In the genomic region with DNA sequence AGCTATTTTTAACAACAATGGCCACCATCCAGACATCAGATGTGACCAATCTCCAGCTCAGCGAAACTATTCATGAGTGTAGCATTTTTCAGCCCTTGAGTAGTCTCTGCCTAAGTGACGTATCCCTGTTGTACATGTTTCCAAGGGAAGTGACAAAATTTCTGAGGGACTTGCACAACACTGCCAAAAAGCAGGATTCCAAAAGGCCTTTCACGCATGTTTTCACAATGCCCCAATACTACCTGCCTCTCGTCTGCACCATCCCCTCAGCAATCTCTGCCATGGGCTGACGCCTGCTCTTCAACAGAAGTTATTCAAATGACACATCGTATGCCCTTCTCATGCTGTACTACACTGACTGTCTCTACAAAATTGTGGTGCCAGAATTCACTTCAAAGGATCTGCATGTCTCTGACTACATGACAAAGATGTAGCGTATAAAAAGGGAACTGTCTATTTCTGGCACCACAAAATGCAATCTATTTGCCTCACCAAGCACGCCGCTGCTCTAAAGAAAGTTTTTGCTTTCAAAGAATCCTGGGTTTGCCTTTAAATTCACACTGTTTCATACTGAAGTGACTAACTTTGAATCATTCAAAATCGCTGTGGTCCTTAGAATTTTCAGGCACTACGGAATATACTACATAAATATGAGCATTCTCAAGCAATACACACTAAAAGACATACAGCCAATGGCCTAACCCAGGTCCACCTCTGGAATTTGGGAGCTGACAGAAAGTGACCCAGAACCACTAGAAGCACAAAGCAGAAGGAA, we compare ENCODE assay signal across 8 cellular contexts. TPM values are rescaled to one million over a fixed set of nuclear protein-coding genes. Genes with fewer than 3 reads are reported as not detected.
DNase-seq lines count a peak whose midpoint lies in the region; ATAC-seq, FAIRE-seq and TF ChIP-seq lines count a peak whose summit lies in the region.

No MANE protein-coding gene starts in this region.

- H2AFZ ChIP-seq in PC-9 = no peak overlapping the region

- intact Hi-C loops in PC-9 (cut with micrococcal nuclease; ENCODE audit: unreplicated experiment) = no loop called here

- CTCF ChIA-PET in PC-9 (lab: Charles Lee) = no interaction called here
- CTCF ChIA-PET in activated CD8-positive, alpha-beta memory T cell treated with anti-CD3 and anti-CD28 coated beads, Interleukin-2, amount 10 ng/mL, durations not matched to agents 7 days and 5 days (lab: Charles Lee) = no interaction called here

- peak; percentile 91 for DNase-seq in ELR (ENCODE audit: low read depth)
- DNase-seq in PC-9 = no peak
- DNase-seq in epithelial cell of prostate (ENCODE audit: low read depth, low spot score) = no peak
- DNase-seq in omental fat pad (ENCODE audit: low spot score) = no peak
- DNase-seq in D721Med (ENCODE audit: insufficient read length, low spot score) = no peak
- no peak for DNase-seq in activated CD8-positive, alpha-beta memory T cell treated with anti-CD3 and anti-CD28 coated beads, Interleukin-2, amount 10 ng/mL, durations not matched to agents 7 days and 5 days
- DNase-seq in NCI-H2171 treated with DMSO at 0.1 percent for 48 hours (lab: John Stamatoyannopoulos, UW) = no peak

- H3K36me3 ChIP-seq in PC-9 (ENCODE audit: low read depth) = no peaks in the 10 kb centered on the region

- peaks cover 26% of the 10 kb centered on the region for H3K36me3 Mint-ChIP-seq in activated CD8-positive, alpha-beta memory T cell treated with anti-CD3 and anti-CD28 coated beads, Interleukin-2, amount 10 ng/mL, durations not matched to agents 7 days and 5 days

- H3K9me3 ChIP-seq in PC-9 (ENCODE audit: insufficient read depth, low read depth) = no peaks in the 10 kb centered on the region

- H3K27me3 ChIP-seq in PC-9 (ENCODE audit: insufficient read depth, low read depth) = no peaks in the 10 kb centered on the region

- ATAC-seq in omental fat pad (ENCODE audit: low FRiP score) (peak; percentile 65), HG02973 (IDR thresholded peaks at IDR 0.05; ENCODE audit: unreplicated experiment) (no peak)
- ATAC-seq in activated CD8-positive, alpha-beta memory T cell treated with anti-CD3 and anti-CD28 coated beads, Interleukin-2, amount 10 ng/mL, durations not matched to agents 7 days and 5 days = no peak

- no peaks in the 10 kb centered on the region; the same call in 1 of the 2 replicates for H4K20me1 ChIP-seq in PC-9 (ENCODE audit: insufficient read depth)

- peaks cover 59% of the 10 kb centered on the region for H3K79me2 ChIP-seq in PC-9 (ENCODE audit: low read depth)

- POLR2A ChIA-PET in PC-9 (lab: Charles Lee; ENCODE audit: unreplicated experiment) = no interaction called here

- H3K4me1 ChIP-seq in PC-9 (replicated peaks; ENCODE audit: insufficient read depth) = peaks cover 15% of the 10 kb centered on the region

- H3K4me1 Mint-ChIP-seq in activated CD8-positive, alpha-beta memory T cell treated with anti-CD3 and anti-CD28 coated beads, Interleukin-2, amount 10 ng/mL, durations not matched to agents 7 days and 5 days = peaks cover 22% of the 10 kb centered on the region

- H3K27ac ChIP-seq in PC-9 (no peak overlapping the region), epithelial cell of prostate (peak overlapping the region; percentile 72)

- H3K9me3 Mint-ChIP-seq in activated CD8-positive, alpha-beta memory T cell treated with anti-CD3 and anti-CD28 coated beads, Interleukin-2, amount 10 ng/mL, durations not matched to agents 7 days and 5 days (ENCODE audit: low read depth) = peaks cover 3% of the 10 kb centered on the region

- H3F3A ChIP-seq in PC-9 (ENCODE audit: insufficient read depth, low read depth) = 0 out of 2 replicates have a peak, but pooled peaks cover 12% of the 10 kb centered on the region

- no peak for FAIRE-seq in D721Med (lab: Jason Lieb, UNC)

- H3K4me2 ChIP-seq in PC-9 = 0 out of 2 replicates have a peak overlapping the region, but pooled peaks have one; percentile 29

- H3K9me2 ChIP-seq in PC-9 (ENCODE audit: insufficient read depth) = no peaks in the 10 kb centered on the region

- BruUV-seq in PC-9 (replicated peaks; lab: Mats Ljungman, UMichigan) = no TSS peak

- H3K4me3 ChIP-seq in PC-9 = no peak overlapping the region

- H3K4me3 Mint-ChIP-seq in activated CD8-positive, alpha-beta memory T cell treated with anti-CD3 and anti-CD28 coated beads, Interleukin-2, amount 10 ng/mL, durations not matched to agents 7 days and 5 days = no peak overlapping the region

- no peak for TF ChIP-seq CTCF in PC-9 (conservative IDR thresholded peaks at IDR 0.05)
- no peak for TF ChIP-seq CTCF in omental fat pad (IDR thresholded peaks at IDR 0.05)
- no peak for TF ChIP-seq CTCF in D721Med (IDR thresholded peaks at IDR 0.05; ENCODE audit: insufficient read depth, missing control alignments)

- H3K27me3 Mint-ChIP-seq in activated CD8-positive, alpha-beta memory T cell treated with anti-CD3 and anti-CD28 coated beads, Interleukin-2, amount 10 ng/mL, durations not matched to agents 7 days and 5 days = no peaks in the 10 kb centered on the region

- no peak overlapping the region for H3K27ac Mint-ChIP-seq in activated CD8-positive, alpha-beta memory T cell treated with anti-CD3 and anti-CD28 coated beads, Interleukin-2, amount 10 ng/mL, durations not matched to agents 7 days and 5 days

RNA-seq across cellular contexts. Expression of a gene that starts 32.9 kb away (rescaled TPM):
- total RNA-seq in PC-9 (2021) (88.5 and 97.9 TPM in 2 replicates), omental fat pad (100 to 1,000 TPM; 175 to 303 (median 204) TPM)
- total RNA-seq in activated CD8-positive, alpha-beta memory T cell treated with anti-CD3 and anti-CD28 coated beads, Interleukin-2, amount 10 ng/mL, durations not matched to agents 7 days and 5 days = 100 to 1,000 TPM; 166 to 173 TPM
